17 cellular contexts compared by ENCODE assay signal in the genomic region with DNA sequence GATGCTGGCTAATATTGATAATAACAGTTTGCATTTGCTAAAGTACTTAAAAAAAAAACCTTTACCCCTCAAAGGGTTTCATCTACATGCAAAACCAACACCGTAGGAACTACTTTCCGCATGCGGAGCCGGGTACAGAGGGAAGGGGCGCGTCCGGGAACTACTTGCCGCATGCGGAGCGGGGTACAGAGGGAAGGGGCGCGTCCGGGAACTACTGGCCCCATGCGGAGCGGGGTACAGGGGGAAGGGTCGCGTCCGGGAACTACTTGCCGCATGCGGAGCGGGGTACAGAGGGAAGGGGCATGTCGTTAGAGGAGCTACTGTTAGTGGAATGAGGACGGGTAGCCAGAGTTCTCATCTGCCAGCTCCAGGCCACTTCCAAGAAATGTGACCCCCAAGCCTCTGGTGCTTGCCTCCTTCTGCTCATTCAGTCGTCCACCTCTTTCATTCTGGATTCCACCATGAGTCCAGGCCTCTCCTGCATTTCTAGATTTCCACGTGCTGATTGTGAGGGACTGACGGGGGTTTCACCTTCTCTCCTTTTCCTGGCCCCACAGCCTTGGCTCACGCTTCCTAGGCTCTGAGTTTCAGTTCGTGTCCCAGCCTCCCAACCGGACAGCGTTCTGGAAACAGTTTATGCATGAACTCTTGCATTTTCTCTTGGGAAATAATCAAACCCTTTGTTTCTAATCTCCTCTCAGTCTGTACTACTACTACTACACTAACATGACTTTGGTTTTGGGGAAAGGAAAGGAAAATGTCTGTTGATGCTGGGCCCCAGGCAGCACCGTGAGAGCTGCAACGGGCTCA. TPM values are rescaled to one million over a fixed set of nuclear protein-coding genes. Genes with fewer than 3 reads are reported as not detected.
DNase-seq lines count a peak whose midpoint lies in the region; ATAC-seq, FAIRE-seq and TF ChIP-seq lines count a peak whose summit lies in the region.
"Had no signal": no experiment of that assay in that cellular context is flagged by ENCODE, and none has a peak within 500 bp of the region (broad histone marks: within the 10 kb centered on the region; RNA-seq: fewer than 3 reads in every experiment).

No MANE protein-coding gene starts in this region.

- no peak overlapping the region for H2AFZ ChIP-seq in H1 (ENCODE audit: low read length)

- H3K14ac ChIP-seq in H1 (ENCODE audit: insufficient read length) = no peak overlapping the region

- no peak overlapping the region for H3K56ac ChIP-seq in H1 (replicated peaks; ENCODE audit: insufficient read length, low read depth, low read length)

- peak overlapping the region; percentile 54 to 67 for H3K4me2 ChIP-seq in H1 (ENCODE audit: insufficient read depth in 1 of 2, low read depth in 2 of 2, low read length in 2 of 2)

- H3K4me1 ChIP-seq in NT2/D1 (ENCODE audit: insufficient read depth, insufficient read length) = peaks cover 19% of the 10 kb centered on the region
- peaks cover 20 to 36% (median 28%) of the 10 kb centered on the region in 4 experiments for H3K4me1 ChIP-seq in H1 (replicated peaks in 1 of 4; ENCODE audit: control insufficient read depth in 3 of 4, insufficient read depth in 4 of 4, low read length in 3 of 4)
- peaks cover 7 to 53% (median 21%) of the 10 kb centered on the region in 5 donors for H3K4me1 ChIP-seq in subcutaneous abdominal adipose tissue (ENCODE audit: control insufficient read depth in 5 of 5, insufficient read depth in 5 of 5, low read length in 5 of 5)

- FAIRE-seq in H1 (lab: Jason Lieb, UNC) = no peak
- FAIRE-seq: G401.6 had no signal

- H2BK20ac ChIP-seq in H1 (ENCODE audit: low read length) = no peak overlapping the region

- H3K23me2 ChIP-seq in H1 (ENCODE audit: low read depth, low read length) = no peaks in the 10 kb centered on the region

- in situ Hi-C loops in brain microvascular endothelial cell (cut with HindIII; ENCODE audit: low pct_ligation_motif_present, low sequenced_read_pairs) = no loop called here

- peak overlapping the region; percentile 17 for H3K18ac ChIP-seq in H1 (ENCODE audit: extremely low read depth, low read length)

- peak overlapping the region; percentile 27 for H2BK12ac ChIP-seq in H1 (ENCODE audit: low read depth, low read length)

- no peak overlapping the region for H2BK15ac ChIP-seq in H1 (ENCODE audit: low read length)

- H4K5ac ChIP-seq in H1 (ENCODE audit: insufficient read length, low read depth, low read length) = peak overlapping the region; percentile 1

- peak overlapping the region; percentile 88; the same call in 1 of the 2 replicates for H4K8ac ChIP-seq in H1 (ENCODE audit: extremely low read depth, insufficient read depth, low read length)

- 26% methylated on average over 32 of the region's 32 CpGs; no CpG with 5 or more reads in 1 of the 2 experiments for WGBS in H1 (ENCODE audit: extremely low coverage in 1 of 2, insufficient coverage in 1 of 2, insufficient read length in 1 of 2, insufficient replicate concordance in 2 of 2, low coverage in 1 of 2, low lambda C conversion rate in 2 of 2, missing lambda C conversion rate in 1 of 2), 2 experiments

- H3K79me1 ChIP-seq in H1 (ENCODE audit: low read depth, low read length) = peaks cover 7% of the 10 kb centered on the region

- peak overlapping the region; percentile 59 for H3K27ac ChIP-seq in H1 (ENCODE audit: low read depth, low read length)
- peak overlapping the region; percentile 92 for H3K27ac ChIP-seq in layer of hippocampus (ENCODE audit: low read depth, low read length)
- H3K27ac ChIP-seq in subcutaneous abdominal adipose tissue (ENCODE audit: low read depth, low read length) = peak overlapping the region; percentile 41
- no peak overlapping the region for H3K27ac ChIP-seq in brain microvascular endothelial cell

- no peak for TF ChIP-seq RAD21 in H1 (IDR thresholded peaks at IDR 0.05 in 1 of 2, conservative IDR thresholded peaks at IDR 0.05 in 1 of 2; ENCODE audit: low read depth in 2 of 2, low read length in 2 of 2)

- H3K9ac ChIP-seq in NT2/D1 (ENCODE audit: insufficient read length, low read depth) = peak overlapping the region; percentile 21
- H3K9ac ChIP-seq in H1 (replicated peaks in 1 of 4; ENCODE audit: extremely low read depth in 1 of 4, low read depth in 3 of 4, low read length in 3 of 4) = peak overlapping the region in 1 of 4 experiments; percentile 14; a peak in 1 of 7 replicates
- peak overlapping the region in 2 of 5 donors; percentile 51 to 60 for H3K9ac ChIP-seq in subcutaneous abdominal adipose tissue (ENCODE audit: low read length in 5 of 5)

- DNase-seq in NT2/D1 (ENCODE audit: low read depth, low spot score) = no peak
- no peak for DNase-seq in H1 (ENCODE audit: low read depth in 1 of 2, low spot score in 2 of 2)
- no peak for DNase-seq in activated CD4-positive, alpha-beta T cell treated with anti-CD3 and anti-CD28 coated beads for 1 hour
- no peak for DNase-seq in brain microvascular endothelial cell
- no peak for DNase-seq in mucosa of gallbladder (ENCODE audit: low spot score)
- DNase-seq: adrenal gland; colonic mucosa; NCI-H2081 treated with DMSO at 0.1 percent for 48 hours; NCI-H69; occipital lobe; stimulated activated naive CD4-positive, alpha-beta T cell treated with Interleukin-2 at 50 U/mL for 16 hours; WERI-Rb-1 had no signal

- H3K4me3 ChIP-seq in NT2/D1 (ENCODE audit: insufficient read length, low read depth) = no peak overlapping the region
- H3K4me3 ChIP-seq in H1 (ENCODE audit: extremely low read depth in 1 of 4, insufficient read depth in 2 of 4, low read depth in 3 of 4, low read length in 4 of 4) = peak overlapping the region in 3 of 4 experiments; percentile 37 to 44 (median 42); a peak in 6 of 8 replicates
- H3K4me3 ChIP-seq in subcutaneous abdominal adipose tissue (ENCODE audit: low read depth in 1 of 5, low read length in 5 of 5) = peak overlapping the region in 4 of 5 donors; percentile 17 to 46 (median 42)
- no peak overlapping the region for H3K4me3 ChIP-seq in brain microvascular endothelial cell (ENCODE audit: low read depth, low read length)
- H3K4me3 ChIP-seq: adrenal gland, colonic mucosa had no signal

- POLR2A ChIA-PET in H1 (lab: Charles Lee; ENCODE audit: partially characterized antibody) = interaction anchor here (0.8 to 2.8 kb wide), 10 partner anchors 10 to 156 kb away, joined by 3 to 15 read pairs (median 4); a partner anchor contains a TSS

- H2AK5ac ChIP-seq in H1 (ENCODE audit: low read depth, low read length) = peak overlapping the region; percentile 69; the same call in 1 of the 2 replicates

- H3K23ac ChIP-seq in H1 (ENCODE audit: insufficient read length) = no peak overlapping the region

- CTCF ChIA-PET in H1 (lab: Charles Lee; ENCODE audit: partially characterized antibody) = interaction anchor here (0.6 to 2.6 kb wide), 7 partner anchors 10 to 98 kb away, joined by 3 to 11 read pairs (median 3); no protein-coding TSS in a partner anchor

- H2BK120ac ChIP-seq in H1 (replicated peaks; ENCODE audit: low read depth, low read length) = peak overlapping the region; percentile 7

- H3K79me2 ChIP-seq in H1 (ENCODE audit: control insufficient read depth in 1 of 2, insufficient read depth in 2 of 2, low read length in 2 of 2) = peaks cover 0 to 26% of the 10 kb centered on the region in 2 experiments; a peak in 2 of 4 replicates

- peaks cover 12% of the 10 kb centered on the region for H3K36me3 ChIP-seq in NT2/D1 (ENCODE audit: insufficient read depth, insufficient read length, low read length)
- H3K36me3 ChIP-seq in H1 (ENCODE audit: control insufficient read depth in 2 of 4, insufficient read depth in 4 of 4, low read length in 3 of 4) = no peaks in the 10 kb centered on the region
- H3K36me3 ChIP-seq in subcutaneous abdominal adipose tissue (ENCODE audit: control insufficient read depth in 5 of 5, insufficient read depth in 5 of 5, low read length in 5 of 5) = peaks cover 0 to 5% (median 4%) of the 10 kb centered on the region in 5 donors
- H3K36me3 ChIP-seq in brain microvascular endothelial cell (replicated peaks) = no peaks in the 10 kb centered on the region
- H3K36me3 ChIP-seq: adrenal gland, colonic mucosa had no signal

- peaks cover 0 to 1% of the 10 kb centered on the region in 2 experiments for H4K20me1 ChIP-seq in H1 (replicated peaks in 1 of 2; ENCODE audit: control insufficient read depth in 1 of 2, insufficient read depth in 2 of 2, low read length in 2 of 2)

- TF ChIP-seq EP300 in H1 (IDR thresholded peaks at IDR 0.05; ENCODE audit: borderline replicate concordance in 1 of 2, low read depth in 2 of 2, low read length in 2 of 2) = no peak

- no peaks in the 10 kb centered on the region for H3K27me3 ChIP-seq in NT2/D1 (ENCODE audit: insufficient read depth, insufficient read length)
- no peaks in the 10 kb centered on the region for H3K27me3 ChIP-seq in H1 (replicated peaks in 1 of 4; ENCODE audit: control insufficient read depth in 3 of 4, extremely low read depth in 1 of 4, insufficient read depth in 3 of 4, low read length in 3 of 4)
- H3K27me3 ChIP-seq in layer of hippocampus (ENCODE audit: control insufficient read depth, insufficient read depth, low read length) = no peaks in the 10 kb centered on the region
- H3K27me3 ChIP-seq in subcutaneous abdominal adipose tissue (ENCODE audit: control insufficient read depth in 5 of 5, insufficient read depth in 4 of 5, low read length in 5 of 5) = no peaks in the 10 kb centered on the region
- no peaks in the 10 kb centered on the region for H3K27me3 ChIP-seq in brain microvascular endothelial cell (replicated peaks)
- H3K27me3 ChIP-seq: adrenal gland, colonic mucosa had no signal

- H2BK5ac ChIP-seq in H1 (ENCODE audit: low read depth, low read length) = peak overlapping the region; percentile 28; the same call in 1 of the 2 replicates

- H3K9me3 ChIP-seq in NT2/D1 (ENCODE audit: insufficient read depth, low read length) (no peaks in the 10 kb centered on the region), H1 (ENCODE audit: insufficient read depth in 2 of 2, low read depth in 1 of 2, low read length in 1 of 2) (no peaks in the 10 kb centered on the region), subcutaneous abdominal adipose tissue (ENCODE audit: control insufficient read depth in 5 of 5, low read length in 5 of 5) (no peaks in the 10 kb centered on the region)
- H3K9me3 ChIP-seq: adrenal gland, colonic mucosa had no signal

- H3K4ac ChIP-seq in H1 (replicated peaks; ENCODE audit: insufficient read length, low read depth, low read length) = peak overlapping the region; percentile 64

- peak overlapping the region; percentile 13 for H4K91ac ChIP-seq in H1 (replicated peaks; ENCODE audit: insufficient read length, low read length)

- no peak for TF ChIP-seq POLR2A in H1 (IDR thresholded peaks at IDR 0.05; ENCODE audit: control extremely low read depth in 1 of 2, low read depth in 2 of 2, low read length in 2 of 2)

- no peak for ATAC-seq in HG02885 (IDR thresholded peaks at IDR 0.05; ENCODE audit: poor library complexity, unreplicated experiment)
- ATAC-seq: Panc1 had no signal

- TF ChIP-seq CTCF in H1 (IDR thresholded peaks at IDR 0.05; ENCODE audit: control extremely low read depth in 1 of 3, insufficient read depth in 1 of 3, low read depth in 1 of 3, low read length in 3 of 3) = no peak
- no peak for TF ChIP-seq CTCF in brain microvascular endothelial cell (IDR thresholded peaks at IDR 0.05; ENCODE audit: low read depth, low read length, missing control alignments)

RNA-seq across cellular contexts. Expression of a gene that starts 26.9 kb away (rescaled TPM):
- 74.4 and 77.7 TPM in 2 replicates for total RNA-seq in H1 (2021; fragmentation: NEBNext Ultra II Directional; extraction: Animal tissue kit (Norgen Biotek cat#: 25700))
- 26.9 and 44.8 TPM in 2 replicates for polyA plus RNA-seq in H1 (2011; rRNA removed)
- polyA plus RNA-seq in H1 (2011; cell fraction: cytosol; rRNA removed) = 38.8 TPM
- polyA plus RNA-seq in H1 (2011; cell fraction: nucleus; rRNA removed) = 239 TPM
- 69.2 to 78.6 TPM (median 71.3 TPM) in 4 replicates for polyA plus RNA-seq in H1 (2012, experiment 1 of 2)
- polyA plus RNA-seq in H1 (2012, experiment 2 of 2) = 36.3 TPM
- polyA plus RNA-seq in H1 (2013, experiment 1 of 2) = 30.5 TPM
- 28.3 TPM for polyA plus RNA-seq in H1 (2013, experiment 2 of 2)
- polyA minus RNA-seq in H1 (2011; rRNA and poly(A)+ RNA removed) = 70.0 and 80.8 TPM in 2 replicates
- 33.0 TPM for polyA minus RNA-seq in H1 (2011; cell fraction: cytosol; rRNA and poly(A)+ RNA removed)
- polyA minus RNA-seq in H1 (2011; cell fraction: nucleus; rRNA and poly(A)+ RNA removed) = 42.4 TPM
- total RNA-seq in mucosa of gallbladder = 161 TPM

RNA-seq across cellular contexts. Expression of a gene that starts 39.3 kb away (rescaled TPM):
- 0.38 and 0.39 TPM in 2 replicates for total RNA-seq in H1 (2021; fragmentation: NEBNext Ultra II Directional; extraction: Animal tissue kit (Norgen Biotek cat#: 25700))
- polyA plus RNA-seq in H1 (2011; rRNA removed) = 0.45 and 0.67 TPM in 2 replicates
- polyA plus RNA-seq in H1 (2011; cell fraction: cytosol; rRNA removed) = 0.45 TPM
- 1.1 TPM for polyA plus RNA-seq in H1 (2011; cell fraction: nucleus; rRNA removed)
- 0.48 to 0.87 TPM (median 0.69 TPM) in 4 replicates for polyA plus RNA-seq in H1 (2012, experiment 1 of 2)
- polyA plus RNA-seq in H1 (2012, experiment 2 of 2) = 0.34 TPM
- 0.45 TPM for polyA plus RNA-seq in H1 (2013, experiment 1 of 2)
- polyA plus RNA-seq in H1 (2013, experiment 2 of 2) = 0.35 TPM
- polyA minus RNA-seq in H1 (2011; rRNA and poly(A)+ RNA removed) = 0.24 and 0.38 TPM in 2 replicates
- 0.95 TPM for polyA minus RNA-seq in H1 (2011; cell fraction: cytosol; rRNA and poly(A)+ RNA removed)
- 1.2 TPM for polyA minus RNA-seq in H1 (2011; cell fraction: nucleus; rRNA and poly(A)+ RNA removed)
- 8.8 TPM for total RNA-seq in mucosa of gallbladder

RNA-seq across cellular contexts. Expression of a gene that starts 42.9 kb away (rescaled TPM):
- 0.15 and 0.40 TPM in 2 replicates for total RNA-seq in H1 (2021; fragmentation: NEBNext Ultra II Directional; extraction: Animal tissue kit (Norgen Biotek cat#: 25700))
- 0.33 and 0.63 TPM in 2 replicates for polyA plus RNA-seq in H1 (2011; rRNA removed)
- 0.27 TPM for polyA plus RNA-seq in H1 (2011; cell fraction: cytosol; rRNA removed)
- 0.71 TPM for polyA plus RNA-seq in H1 (2011; cell fraction: nucleus; rRNA removed)
- 0.25 to 0.61 TPM (median 0.35 TPM) in 4 replicates for polyA plus RNA-seq in H1 (2012, experiment 1 of 2)
- 0.31 TPM for polyA plus RNA-seq in H1 (2012, experiment 2 of 2)
- polyA plus RNA-seq in H1 (2013, experiment 1 of 2) = 0.14 TPM
- polyA plus RNA-seq in H1 (2013, experiment 2 of 2) = 0.17 TPM
- polyA minus RNA-seq in H1 (2011; rRNA and poly(A)+ RNA removed) = 0.32 and 0.35 TPM in 2 replicates
- polyA minus RNA-seq in H1 (2011; cell fraction: cytosol; rRNA and poly(A)+ RNA removed) = 0.66 TPM
- polyA minus RNA-seq in H1 (2011; cell fraction: nucleus; rRNA and poly(A)+ RNA removed) = 0.50 TPM
- total RNA-seq in mucosa of gallbladder = 9.4 TPM

RNA-seq across cellular contexts. Expression of a gene that starts 53.1 kb away (rescaled TPM):
- total RNA-seq in H1 (2021; fragmentation: NEBNext Ultra II Directional; extraction: Animal tissue kit (Norgen Biotek cat#: 25700)) = 48.4 and 53.0 TPM in 2 replicates
- polyA plus RNA-seq in H1 (2011; rRNA removed) = 44.3 and 59.8 TPM in 2 replicates
- polyA plus RNA-seq in H1 (2011; cell fraction: cytosol; rRNA removed) = 59.0 TPM
- 192 TPM for polyA plus RNA-seq in H1 (2011; cell fraction: nucleus; rRNA removed)
- polyA plus RNA-seq in H1 (2012, experiment 1 of 2) = 47.0 to 64.6 TPM (median 57.7 TPM) in 4 replicates
- polyA plus RNA-seq in H1 (2012, experiment 2 of 2) = 40.2 TPM
- polyA plus RNA-seq in H1 (2013, experiment 1 of 2) = 22.1 TPM
- polyA plus RNA-seq in H1 (2013, experiment 2 of 2) = 21.0 TPM
- 55.5 and 60.1 TPM in 2 replicates for polyA minus RNA-seq in H1 (2011; rRNA and poly(A)+ RNA removed)
- 31.8 TPM for polyA minus RNA-seq in H1 (2011; cell fraction: cytosol; rRNA and poly(A)+ RNA removed)
- 49.7 TPM for polyA minus RNA-seq in H1 (2011; cell fraction: nucleus; rRNA and poly(A)+ RNA removed)
- 48.7 TPM for total RNA-seq in mucosa of gallbladder

Comparison
In these comparisons a context has a peak if more than half of its experiments do, and no peak if none do; other contexts are left out.
1. H3K4me3 ChIP-seq: peak in H1 (3 of 4) and subcutaneous abdominal adipose tissue (4 of 5); none in NT2/D1 (single experiment) and brain microvascular endothelial cell (single experiment).